20 cellular contexts compared by ENCODE assay signal in genomic region chr12:49327368-49327767, GRCh38. TPM values are rescaled to one million over a fixed set of nuclear protein-coding genes. Genes with fewer than 3 reads are reported as not detected.
A peak's percentile ranks its signal among the peaks of the same experiment; 100 is the strongest.
DNase-seq lines count a peak whose midpoint lies in the region; ATAC-seq and TF ChIP-seq lines count a peak whose summit lies in the region.
"Had no signal": no experiment of that assay in that cellular context is flagged by ENCODE, and none has a peak within 500 bp of the region (broad histone marks: within the 10 kb centered on the region; RNA-seq: fewer than 3 reads in every experiment).

No MANE protein-coding gene starts in this region.

- H3K27ac ChIP-seq in sigmoid colon (no peak overlapping the region), psoas muscle (no peak overlapping the region), aorta (ENCODE audit: low read depth in 1 of 2, low read length in 2 of 2) (no peak overlapping the region)

- peaks cover 0 to 2% (median 0%) of the 10 kb centered on the region in 7 donors for H3K9me3 Mint-ChIP-seq in CD14-positive monocyte
- H3K9me3 Mint-ChIP-seq: CD8-positive, alpha-beta T cell; GM23338; H9 had no signal

- ATAC-seq in psoas muscle = no peak
- no peak for ATAC-seq in GM21717 (IDR thresholded peaks at IDR 0.05; ENCODE audit: unreplicated experiment)
- ATAC-seq in aorta (ENCODE audit: low FRiP score) = no peak
- ATAC-seq: CD8-positive, alpha-beta T cell; GM12878; GM23338; HCT116 had no signal

- H3K36me3 ChIP-seq in sigmoid colon (no peaks in the 10 kb centered on the region), psoas muscle (ENCODE audit: insufficient read depth in 1 of 2, low read depth in 1 of 2) (no peaks in the 10 kb centered on the region), aorta (ENCODE audit: control insufficient read depth in 1 of 2, insufficient read depth in 2 of 2, low read length in 1 of 2) (no peaks in the 10 kb centered on the region)

- no peak for TF ChIP-seq EP300 in sigmoid colon (IDR thresholded peaks at IDR 0.05)

- TF ChIP-seq POLR2A in sigmoid colon (IDR thresholded peaks at IDR 0.05) = no peak

- H3K27me3 ChIP-seq in sigmoid colon (peaks cover 0 to 22% (median 0%) of the 10 kb centered on the region in 3 donors), psoas muscle (ENCODE audit: insufficient read depth in 3 of 3, low read length in 2 of 3) (no peaks in the 10 kb centered on the region), aorta (ENCODE audit: control insufficient read depth in 1 of 2, insufficient read depth in 2 of 2, low read length in 1 of 2) (no peaks in the 10 kb centered on the region)

- peaks cover 50 to 76% of the 10 kb centered on the region in 2 donors for H3K36me3 Mint-ChIP-seq in CD14-positive monocyte
- H3K36me3 Mint-ChIP-seq: CD4-positive, CD25-positive, alpha-beta regulatory T cell; CD8-positive, alpha-beta T cell had no signal

- peak; percentile 3 for DNase-seq in CD14-positive monocyte (ENCODE audit: low spot score)
- peak; percentile 0 for DNase-seq in D341Med (ENCODE audit: low spot score)
- peak; percentile 28 for DNase-seq in sigmoid colon
- DNase-seq in psoas muscle = no peak
- no peak for DNase-seq in aorta
- DNase-seq: C1 segment of cervical spinal cord; Caco-2; CD4-positive, CD25-positive, alpha-beta regulatory T cell; CD8-positive, alpha-beta T cell; DMS 273 treated with DMSO at 0.1 percent for 48 hours; DMS79; EL; GDM1; H9 had no signal

- H3K4me1 ChIP-seq in sigmoid colon = peaks cover 0 to 19% (median 16%) of the 10 kb centered on the region in 4 donors
- H3K4me1 ChIP-seq in psoas muscle = peaks cover under 1% of the 10 kb centered on the region
- no peaks in the 10 kb centered on the region for H3K4me1 ChIP-seq in aorta (ENCODE audit: control insufficient read depth in 1 of 2, insufficient read depth in 2 of 2, low read length in 2 of 2)

- intact Hi-C loops in CD14-positive monocyte (cut with micrococcal nuclease) (no loop called here), sigmoid colon (cut with DNase I) (no loop called here), psoas muscle (cut with DNase I) (no loop called here), aorta (cut with DNase I) (no loop called here)

- peaks cover 20% of the 10 kb centered on the region for H3K4me1 Mint-ChIP-seq in CD14-positive monocyte

- H3K27me3 Mint-ChIP-seq in CD14-positive monocyte (ENCODE audit: low read depth in 3 of 3) = peaks cover 9 to 18% (median 14%) of the 10 kb centered on the region in 3 donors

- H3K4me3 ChIP-seq in sigmoid colon (no peak overlapping the region), psoas muscle (no peak overlapping the region), aorta (ENCODE audit: low read length in 2 of 2) (no peak overlapping the region)
- H3K4me3 ChIP-seq: GM12878, GM23338 had no signal

- no peak for TF ChIP-seq CTCF in CD14-positive monocyte (IDR thresholded peaks at IDR 0.05)
- TF ChIP-seq CTCF in sigmoid colon (IDR thresholded peaks at IDR 0.05) = no peak
- no peak for TF ChIP-seq CTCF in psoas muscle (IDR thresholded peaks at IDR 0.05)

- no peak overlapping the region for H3K4me3 Mint-ChIP-seq in CD14-positive monocyte
- H3K4me3 Mint-ChIP-seq: CD8-positive, alpha-beta T cell; GM23338; H9 had no signal

- no peak overlapping the region for H3K27ac Mint-ChIP-seq in CD14-positive monocyte
- H3K27ac Mint-ChIP-seq: CD4-positive, CD25-positive, alpha-beta regulatory T cell; CD8-positive, alpha-beta T cell; GM23338; H9 had no signal

- H3K9me3 ChIP-seq in sigmoid colon (no peaks in the 10 kb centered on the region), psoas muscle (no peaks in the 10 kb centered on the region), aorta (ENCODE audit: control insufficient read depth, low read length) (no peaks in the 10 kb centered on the region)
- H3K9me3 ChIP-seq: Caco-2 had no signal

RNA-seq across cellular contexts. Expression of gene TROAP, which starts 4.3 kb away (rescaled TPM):
- polyA plus RNA-seq in CD14-positive monocyte = not detected
- total RNA-seq in sigmoid colon = under 1 TPM in 1 of 4 donors, not detected in 3; 0.36 TPM
- 10 to 100 TPM in 1 of 3 donors, 1 to 10 TPM in 2; 4.8 to 25.7 (median 5.1) TPM for polyA plus RNA-seq in sigmoid colon
- total RNA-seq in psoas muscle = under 1 TPM in 2 of 4 donors, not detected in 2; 0.39 to 0.48 TPM
- polyA plus RNA-seq in psoas muscle = under 1 TPM; 0.07 to 0.36 (median 0.26) TPM
- 1 to 10 TPM; 1.1 to 4.3 TPM for total RNA-seq in aorta
- polyA plus RNA-seq in aorta = 1 to 10 TPM in 1 of 2 donors, under 1 TPM in 1; 0.10 to 1.8 TPM

RNA-seq across cellular contexts. Expression of gene C1QL4, which starts 9.6 kb away (rescaled TPM):
- polyA plus RNA-seq in CD14-positive monocyte (not detected), sigmoid colon (under 1 TPM in 1 of 3 donors, not detected in 2; 0.03 TPM), psoas muscle (not detected), aorta (not detected)
- total RNA-seq in sigmoid colon (not detected), psoas muscle (not detected), aorta (not detected)
- total RNA-seq: CD4-positive, CD25-positive, alpha-beta regulatory T cell; CD8-positive, alpha-beta T cell; GM12878; GM23338 had no signal
- polyA plus RNA-seq: BJ; CD4-positive, CD25-positive, alpha-beta regulatory T cell; GM23338 had no signal

RNA-seq across cellular contexts. Expression of gene DNAJC22, which starts 19.3 kb away (rescaled TPM):
- polyA plus RNA-seq in CD14-positive monocyte (not detected), sigmoid colon (10 to 100 TPM in 1 of 3 donors, 1 to 10 TPM in 2; 4.6 to 12.8 (median 7.8) TPM), psoas muscle (under 1 TPM in 1 of 3 donors, not detected in 2; 0.03 TPM), aorta (1 to 10 TPM in 1 of 2 donors, under 1 TPM in 1; 0.50 to 1.2 TPM)
- total RNA-seq in sigmoid colon (under 1 TPM in 3 of 4 donors, not detected in 1; under 0.01 to 0.28 (median 0.16) TPM), psoas muscle (under 1 TPM in 1 of 4 donors, not detected in 3; 0.08 TPM), aorta (under 1 TPM in 1 of 2 donors, not detected in 1; 0.24 TPM)
- total RNA-seq: CD4-positive, CD25-positive, alpha-beta regulatory T cell; CD8-positive, alpha-beta T cell had no signal
- polyA plus RNA-seq: CD4-positive, CD25-positive, alpha-beta regulatory T cell; GM23338 had no signal

RNA-seq across cellular contexts. Expression of gene PRPH, which starts 32.4 kb away (rescaled TPM):
- polyA plus RNA-seq in CD14-positive monocyte (not detected), sigmoid colon (10 to 100 TPM in 1 of 3 donors, 1 to 10 TPM in 1, under 1 TPM in 1; 0.46 to 31.8 (median 2.4) TPM), psoas muscle (under 1 TPM in 2 of 3 donors, not detected in 1; 0.06 to 0.20 TPM), aorta (10 to 100 TPM in 1 of 2 donors, not detected in 1; 13.8 TPM)
- total RNA-seq in sigmoid colon (10 to 100 TPM; 19.7 to 56.2 (median 38.6) TPM), psoas muscle (not detected), aorta (1 to 10 TPM in 1 of 2 donors, under 1 TPM in 1; 0.49 to 5.4 TPM)
- total RNA-seq: A673; CD4-positive, CD25-positive, alpha-beta regulatory T cell; CD8-positive, alpha-beta T cell had no signal
- polyA plus RNA-seq: BJ had no signal

RNA-seq across cellular contexts. Expression of gene SPATS2, which starts 39.9 kb away (rescaled TPM):
- polyA plus RNA-seq in CD14-positive monocyte (1 to 10 TPM; 1.1 to 1.8 TPM), sigmoid colon (10 to 100 TPM in 2 of 3 donors, 1 to 10 TPM in 1; 6.9 to 13.8 (median 11.0) TPM), psoas muscle (10 to 100 TPM in 1 of 3 donors, 1 to 10 TPM in 2; 4.4 to 10.1 (median 6.2) TPM), aorta (10 to 100 TPM in 1 of 2 donors, 1 to 10 TPM in 1; 5.5 to 11.5 TPM)
- total RNA-seq in sigmoid colon (10 to 100 TPM; 10.3 to 32.1 (median 13.4) TPM), psoas muscle (10 to 100 TPM in 2 of 4 donors, 1 to 10 TPM in 2; 5.0 to 10.6 (median 9.7) TPM), aorta (10 to 100 TPM; 19.3 to 29.8 TPM)

Comparison
In these comparisons a context has a peak if more than half of its experiments do, and no peak if none do; other contexts are left out.
1. DNase-seq: peak in CD14-positive monocyte (single experiment), D341Med (single experiment) and sigmoid colon (single experiment); none in psoas muscle (0 of 2) and aorta (0 of 2).